In genomic region chr2:7096726-7097352, GRCh38 we compare ENCODE assay signal across 1 cellular context.
TF ChIP-seq lines count a peak whose summit lies in the region.

No MANE protein-coding gene starts in this region.

TF ChIP-seq in HCT116, 20 proteins besides CTCF, POLR2A, EP300 and RAD21 (continued from another document):
- TF ChIP-seq REST (IDR thresholded peaks at IDR 0.05; ENCODE audit: low read depth) (no peak), ZBTB33 (IDR thresholded peaks at IDR 0.05; ENCODE audit: extremely low read depth, insufficient replicate concordance, low read length) (no peak), ATF3 (IDR thresholded peaks at IDR 0.05) (no peak)
